Comparison of ENCODE assay signal across 19 cellular contexts in genomic region chr12:128970110-128970509, GRCh38.
DNase-seq lines count a peak whose midpoint lies in the region; ATAC-seq and TF ChIP-seq lines count a peak whose summit lies in the region.
"Had no signal": no experiment of that assay in that cellular context is flagged by ENCODE, and none has a peak within 500 bp of the region (broad histone marks: within the 10 kb centered on the region; RNA-seq: fewer than 3 reads in every experiment).

No MANE protein-coding gene starts in this region.

- H2AFZ ChIP-seq in DND-41 (ENCODE audit: low read depth, low read length): 0 out of 2 replicates have a peak overlapping the region, but pooled peaks have one; percentile 31
- H2AFZ ChIP-seq in neuronal stem cell (ENCODE audit: low read length): peak overlapping the region; percentile 78

- peak overlapping the region; percentile 38 for H3K4me2 ChIP-seq in DND-41 (ENCODE audit: insufficient read depth, low read length)
- peak overlapping the region; percentile 42 for H3K4me2 ChIP-seq in neuronal stem cell (ENCODE audit: insufficient read depth, low read length, poor library complexity, severe bottlenecking)

- no peak overlapping the region for H2BK5ac ChIP-seq in neuronal stem cell (ENCODE audit: low read length)

- H3K4me3 ChIP-seq in DND-41 (ENCODE audit: low read depth in 1 of 2, low read length in 2 of 2) (no peak overlapping the region), HUES64 (ENCODE audit: low read length) (peak overlapping the region; percentile 44), endodermal cell (ENCODE audit: low read length) (peak overlapping the region; percentile 14), neuronal stem cell (ENCODE audit: low read length in 2 of 2) (no peak overlapping the region)
- H3K4me3 ChIP-seq: ascending aorta, mucosa of descending colon had no signal

- no peak overlapping the region for H3K27ac Mint-ChIP-seq in endodermal cell
- H3K27ac Mint-ChIP-seq in activated CD4-positive, alpha-beta T cell treated with anti-CD3 and anti-CD28 coated beads for 36 hours: no peak overlapping the region
- no peak overlapping the region for H3K27ac Mint-ChIP-seq in activated naive CD4-positive, alpha-beta T cell treated with anti-CD3 and anti-CD28 coated beads, Interleukin-2, amount 10 ng/mL, durations not matched to agents 7 days and 5 days
- H3K27ac Mint-ChIP-seq: activated B cell treated with CpG ODN at 0.5 μM for 24 hours; activated naive CD8-positive, alpha-beta T cell; activated T-helper 2 cell treated with anti-CD3 and anti-CD28 coated beads, Interferon-gamma antibody, Interleukin-2, Interleukin-4, amounts not matched to agents 10 μg/mL and 5 μg/mL and 100 μg/mL, durations not matched to agents 14 hours and 24 hours and 36 hours had no signal

- H3K27me3 ChIP-seq in DND-41 (ENCODE audit: insufficient read depth, low read length, poor library complexity): no peaks in the 10 kb centered on the region
- peaks cover 22% of the 10 kb centered on the region for H3K27me3 ChIP-seq in HUES64 (ENCODE audit: insufficient read depth, low read length)
- no peaks in the 10 kb centered on the region for H3K27me3 ChIP-seq in endodermal cell (ENCODE audit: control insufficient read depth, insufficient read depth, low read length, poor library complexity, severe bottlenecking)
- H3K27me3 ChIP-seq in neuronal stem cell (ENCODE audit: control insufficient read depth in 3 of 3, insufficient read depth in 3 of 3, low read depth in 1 of 3, low read length in 3 of 3): peaks cover 0 to 6% (median 4%) of the 10 kb centered on the region in 3 experiments
- H3K27me3 ChIP-seq: ascending aorta had no signal

- intact Hi-C loops in activated CD4-positive, alpha-beta T cell treated with anti-CD3 and anti-CD28 coated beads for 36 hours (cut with DNase I, micrococcal nuclease): no loop called here

- TF ChIP-seq CTCF in DND-41 (IDR thresholded peaks at IDR 0.05; ENCODE audit: borderline replicate concordance, extremely low read depth, low read length, poor library complexity, severe bottlenecking) (no peak), endodermal cell (conservative IDR thresholded peaks at IDR 0.05) (no peak)

- no peak overlapping the region for H2BK120ac ChIP-seq in neuronal stem cell (ENCODE audit: low read depth, low read length)

- CTCF ChIA-PET in activated CD4-positive, alpha-beta T cell treated with anti-CD3 and anti-CD28 coated beads for 36 hours (lab: Charles Lee): interaction anchor here (1.2 to 1.3 kb wide), 2 partner anchors 41 to 176 kb away, joined by 3 read pairs; no protein-coding TSS in a partner anchor
- CTCF ChIA-PET in activated naive CD4-positive, alpha-beta T cell treated with anti-CD3 and anti-CD28 coated beads, Interleukin-2, amount 10 ng/mL, durations not matched to agents 7 days and 5 days (lab: Charles Lee): interaction anchor here (0.6 to 2.1 kb wide), 6 partner anchors 13 to 941 kb away, joined by 3 to 14 read pairs (median 4); no protein-coding TSS in a partner anchor

- H3K27me3 Mint-ChIP-seq in endodermal cell (ENCODE audit: insufficient read depth): peaks cover 23% of the 10 kb centered on the region
- H3K27me3 Mint-ChIP-seq in activated CD4-positive, alpha-beta T cell treated with anti-CD3 and anti-CD28 coated beads for 36 hours: peaks cover 18% of the 10 kb centered on the region
- peaks cover 33% of the 10 kb centered on the region for H3K27me3 Mint-ChIP-seq in activated naive CD4-positive, alpha-beta T cell treated with anti-CD3 and anti-CD28 coated beads, Interleukin-2, amount 10 ng/mL, durations not matched to agents 7 days and 5 days

- H4K20me1 ChIP-seq in DND-41 (ENCODE audit: insufficient read depth, low read length): no peaks in the 10 kb centered on the region

- H3K9me3 ChIP-seq in DND-41 (ENCODE audit: insufficient read depth, low read length, severe bottlenecking): peaks cover 2% of the 10 kb centered on the region
- H3K9me3 ChIP-seq in HUES64 (ENCODE audit: insufficient read depth, low read depth, low read length): 0 out of 2 replicates have a peak, but pooled peaks cover under 1% of the 10 kb centered on the region
- H3K9me3 ChIP-seq in endodermal cell (ENCODE audit: control insufficient read depth, low read length): no peaks in the 10 kb centered on the region
- H3K9me3 ChIP-seq in neuronal stem cell (replicated peaks in 1 of 2; ENCODE audit: control insufficient read depth in 2 of 2, insufficient read depth in 1 of 2, low read depth in 1 of 2, low read length in 2 of 2): no peaks in the 10 kb centered on the region
- H3K9me3 ChIP-seq: ascending aorta, mucosa of descending colon had no signal

- peak overlapping the region; percentile 34 for H2AK5ac ChIP-seq in neuronal stem cell (ENCODE audit: low read depth, low read length)

- 6% methylated on average over 13 of the region's 13 CpGs for WGBS in HUES64
- 36 to 45% methylated on average over 7 to 13 of the region's 13 CpGs for WGBS in endodermal cell (ENCODE audit: insufficient coverage in 1 of 2, insufficient read length in 1 of 2), 2 experiments
- no CpG with 5 or more reads among the region's 13 CpGs for WGBS in neuronal stem cell (ENCODE audit: extremely low coverage in 2 of 2, insufficient read length in 2 of 2, insufficient replicate concordance in 1 of 2), 2 donors

- H2BK15ac ChIP-seq in neuronal stem cell (ENCODE audit: low read length): peak overlapping the region; percentile 28

- DNase-seq in DND-41: no peak
- DNase-seq in endodermal cell: peak; percentile 74
- no peak for DNase-seq in neuronal stem cell (ENCODE audit: low spot score)
- no peak for DNase-seq in activated CD4-positive, alpha-beta T cell treated with anti-CD3 and anti-CD28 coated beads for 36 hours
- no peak for DNase-seq in erythroblast (lab: John Stamatoyannopoulos, UW)
- no peak for DNase-seq in activated naive CD4-positive, alpha-beta T cell treated with anti-CD3 and anti-CD28 coated beads, Interleukin-2, amount 10 ng/mL, durations not matched to agents 7 days and 5 days
- DNase-seq: activated B cell treated with CpG ODN at 0.5 μM for 24 hours; activated CD8-positive, alpha-beta memory T cell treated with anti-CD3 and anti-CD28 coated beads, Interleukin-2, amount 50 U/mL, for 4 hours; left ventricle myocardium superior; T1000 had no signal

- peaks cover 1% of the 10 kb centered on the region for H3K9me3 Mint-ChIP-seq in endodermal cell
- peaks cover under 1% of the 10 kb centered on the region for H3K9me3 Mint-ChIP-seq in activated CD4-positive, alpha-beta T cell treated with anti-CD3 and anti-CD28 coated beads for 36 hours (ENCODE audit: low read depth)
- H3K9me3 Mint-ChIP-seq in activated naive CD4-positive, alpha-beta T cell treated with anti-CD3 and anti-CD28 coated beads, Interleukin-2, amount 10 ng/mL, durations not matched to agents 7 days and 5 days: no peaks in the 10 kb centered on the region
- H3K9me3 Mint-ChIP-seq: activated T-helper 2 cell treated with anti-CD3 and anti-CD28 coated beads, Interferon-gamma antibody, Interleukin-2, Interleukin-4, amounts not matched to agents 10 μg/mL and 5 μg/mL and 100 μg/mL, durations not matched to agents 14 hours and 24 hours and 36 hours; neural crest cell had no signal

- H3K9ac ChIP-seq in DND-41 (ENCODE audit: low read depth, low read length) (no peak overlapping the region), HUES64 (ENCODE audit: low read depth, low read length) (no peak overlapping the region), endodermal cell (ENCODE audit: extremely low read depth, low read length, poor library complexity, severe bottlenecking) (no peak overlapping the region), neuronal stem cell (ENCODE audit: low read depth, low read length, poor library complexity) (peak overlapping the region; percentile 83)

- peaks cover 3% of the 10 kb centered on the region for H3K36me3 Mint-ChIP-seq in endodermal cell (ENCODE audit: low read depth)
- H3K36me3 Mint-ChIP-seq in activated CD4-positive, alpha-beta T cell treated with anti-CD3 and anti-CD28 coated beads for 36 hours (ENCODE audit: low read depth): no peaks in the 10 kb centered on the region
- H3K36me3 Mint-ChIP-seq in activated naive CD4-positive, alpha-beta T cell treated with anti-CD3 and anti-CD28 coated beads, Interleukin-2, amount 10 ng/mL, durations not matched to agents 7 days and 5 days: no peaks in the 10 kb centered on the region
- H3K36me3 Mint-ChIP-seq: activated naive CD8-positive, alpha-beta T cell had no signal

- H3K4me3 Mint-ChIP-seq in endodermal cell: peak overlapping the region; percentile 34
- no peak overlapping the region for H3K4me3 Mint-ChIP-seq in activated CD4-positive, alpha-beta T cell treated with anti-CD3 and anti-CD28 coated beads for 36 hours
- H3K4me3 Mint-ChIP-seq in activated naive CD4-positive, alpha-beta T cell treated with anti-CD3 and anti-CD28 coated beads, Interleukin-2, amount 10 ng/mL, durations not matched to agents 7 days and 5 days: no peak overlapping the region
- H3K4me3 Mint-ChIP-seq: activated B cell treated with CpG ODN at 0.5 μM for 24 hours; activated naive CD8-positive, alpha-beta T cell; CD14-positive monocyte; neural crest cell had no signal

- peak overlapping the region; percentile 84 for H3K18ac ChIP-seq in neuronal stem cell (ENCODE audit: low read length)

- H3K79me1 ChIP-seq in neuronal stem cell (ENCODE audit: low read depth, low read length): no peaks in the 10 kb centered on the region

- no peak for ATAC-seq in DND-41 (ENCODE audit: insufficient read depth, low read depth)
- no peak for ATAC-seq in activated CD4-positive, alpha-beta T cell treated with anti-CD3 and anti-CD28 coated beads for 36 hours
- ATAC-seq: Right ventricle myocardium inferior had no signal

- H3K4me1 ChIP-seq in DND-41 (ENCODE audit: insufficient read depth, low read length) (peaks cover 25% of the 10 kb centered on the region), HUES64 (ENCODE audit: insufficient read depth, low read length) (peaks cover 16% of the 10 kb centered on the region), endodermal cell (ENCODE audit: control insufficient read depth, insufficient read depth, low read length) (peaks cover 13% of the 10 kb centered on the region), neuronal stem cell (ENCODE audit: control insufficient read depth in 2 of 2, insufficient read depth in 1 of 2, low read depth in 1 of 2, low read length in 2 of 2) (peaks cover 17 to 26% of the 10 kb centered on the region in 2 donors)
- H3K4me1 ChIP-seq: ascending aorta had no signal

- H3K14ac ChIP-seq in neuronal stem cell (ENCODE audit: low read length): peak overlapping the region; percentile 11

- no peak overlapping the region for H2BK12ac ChIP-seq in neuronal stem cell (ENCODE audit: low read length)

- H4K8ac ChIP-seq in neuronal stem cell (ENCODE audit: low read depth, low read length): no peak overlapping the region

- H3K4ac ChIP-seq in neuronal stem cell (ENCODE audit: low read length): no peak overlapping the region

- POLR2A ChIA-PET in activated CD4-positive, alpha-beta T cell treated with anti-CD3 and anti-CD28 coated beads for 36 hours (lab: Charles Lee): no interaction called here

- no peak overlapping the region for H3K23ac ChIP-seq in neuronal stem cell (ENCODE audit: low read depth, low read length, poor library complexity)

- H4K91ac ChIP-seq in neuronal stem cell (ENCODE audit: low read depth, low read length, poor library complexity): no peak overlapping the region

- H3K79me2 ChIP-seq in DND-41 (ENCODE audit: insufficient read depth, low read length): no peaks in the 10 kb centered on the region

- H3K4me1 Mint-ChIP-seq in endodermal cell: peaks cover 35% of the 10 kb centered on the region
- peaks cover 5% of the 10 kb centered on the region for H3K4me1 Mint-ChIP-seq in activated CD4-positive, alpha-beta T cell treated with anti-CD3 and anti-CD28 coated beads for 36 hours
- no peaks in the 10 kb centered on the region for H3K4me1 Mint-ChIP-seq in activated naive CD4-positive, alpha-beta T cell treated with anti-CD3 and anti-CD28 coated beads, Interleukin-2, amount 10 ng/mL, durations not matched to agents 7 days and 5 days

- no peaks in the 10 kb centered on the region for H3K36me3 ChIP-seq in DND-41 (ENCODE audit: insufficient read depth, low read length)
- H3K36me3 ChIP-seq in HUES64 (ENCODE audit: insufficient read depth, low read length): no peaks in the 10 kb centered on the region
- no peaks in the 10 kb centered on the region for H3K36me3 ChIP-seq in endodermal cell (ENCODE audit: control insufficient read depth, insufficient read depth, low read length)
- H3K36me3 ChIP-seq in neuronal stem cell (replicated peaks in 1 of 2; ENCODE audit: control insufficient read depth in 2 of 2, insufficient read depth in 2 of 2, low read length in 2 of 2): no peaks in the 10 kb centered on the region
- H3K36me3 ChIP-seq: ascending aorta had no signal

- no peak for TF ChIP-seq POLR2A in erythroblast (IDR thresholded peaks at IDR 0.05; ENCODE audit: low read length)

- H3K27ac ChIP-seq in DND-41 (ENCODE audit: low read length): no peak overlapping the region
- no peak overlapping the region for H3K27ac ChIP-seq in HUES64 (ENCODE audit: low read depth, low read length)
- no peak overlapping the region for H3K27ac ChIP-seq in endodermal cell (ENCODE audit: low read depth, low read length)
- no peak overlapping the region for H3K27ac ChIP-seq in neuronal stem cell (replicated peaks; ENCODE audit: low read length)
- H3K27ac ChIP-seq: ascending aorta, epithelial cell of prostate had no signal

Comparison
In these comparisons a context has a peak if more than half of its experiments do, and no peak if none do; other contexts are left out.
1. H3K4me3 ChIP-seq: peak in HUES64 (single experiment) and endodermal cell (single experiment); none in DND-41 (0 of 2) and neuronal stem cell (0 of 2).